20 cellular contexts compared by ENCODE assay signal in genomic region chrX:22445880-22446279, GRCh38.
"Had no signal": no experiment of that assay in that cellular context is flagged by ENCODE, and none has a peak within 500 bp of the region (broad histone marks: within the 10 kb centered on the region; RNA-seq: fewer than 3 reads in every experiment).

No MANE protein-coding gene starts in this region.

- H3K4me3 Mint-ChIP-seq: natural killer cell treated with Interleukin-12 subunit alpha and Interleukin-12 subunit beta and Interleukin-15 and Interleukin-18, amount 100 ng/mL, for 72 hours; stimulated activated effector memory CD8-positive, alpha-beta T cell treated with anti-CD3 and anti-CD28 coated beads, Interleukin-12 subunit alpha, Interleukin-12 subunit beta, amount 100 ng/mL, for 72 hours; type B pancreatic cell had no signal

- H3K4me1 ChIP-seq: foreskin keratinocyte, parathyroid adenoma, psoas muscle, right lobe of liver, suprapubic skin, thyroid gland had no signal

- H3K9me3 ChIP-seq: right lobe of liver, suprapubic skin, thyroid gland had no signal

- H3K27ac Mint-ChIP-seq: natural killer cell treated with Interleukin-12 subunit alpha and Interleukin-12 subunit beta and Interleukin-15 and Interleukin-18, amount 100 ng/mL, for 72 hours; stimulated activated effector memory CD8-positive, alpha-beta T cell treated with anti-CD3 and anti-CD28 coated beads, Interleukin-12 subunit alpha, Interleukin-12 subunit beta, amount 100 ng/mL, for 72 hours; type B pancreatic cell had no signal

- DNase-seq: dermis blood vessel endothelial cell; erythroblast; foreskin keratinocyte; left colon; left ventricle myocardium superior; mesenchymal stem cell; midbrain; psoas muscle; retina; right lobe of liver; stimulated activated CD4-positive, alpha-beta T cell treated with anti-CD3 and anti-CD28 coated beads, Interleukin-4, amount 100 ng/mL, for 1 hour; stimulated activated CD8-positive, alpha-beta memory T cell treated with anti-CD3 and anti-CD28 coated beads, Interleukin-4, amount 100 ng/mL, for 48 hours; stimulated activated naive CD8-positive, alpha-beta T cell treated with anti-CD3 and anti-CD28 coated beads, Interleukin-15, Interleukin-2, amounts not matched to agents 100 U/mL and 50 U/mL, for 24 hours; thyroid gland had no signal

- H3K27ac ChIP-seq: foreskin keratinocyte, parathyroid adenoma, psoas muscle, right lobe of liver, suprapubic skin, thyroid gland had no signal

- H3K9ac ChIP-seq: parathyroid adenoma had no signal

- H3K36me3 ChIP-seq: right lobe of liver, suprapubic skin, thyroid gland had no signal

- H3K4me3 ChIP-seq: lung, psoas muscle, right lobe of liver, suprapubic skin, thyroid gland had no signal

- H3K4me1 Mint-ChIP-seq: stimulated activated effector memory CD8-positive, alpha-beta T cell treated with anti-CD3 and anti-CD28 coated beads, Interleukin-12 subunit alpha, Interleukin-12 subunit beta, amount 100 ng/mL, for 72 hours had no signal

- H3K27me3 Mint-ChIP-seq: natural killer cell treated with Interleukin-12 subunit alpha and Interleukin-12 subunit beta and Interleukin-15 and Interleukin-18, amount 100 ng/mL, for 72 hours; type B pancreatic cell had no signal

- ATAC-seq: foreskin keratinocyte; left colon; left ventricle myocardium superior; natural killer cell treated with Interleukin-12 subunit alpha and Interleukin-12 subunit beta and Interleukin-15 and Interleukin-18, amount 100 ng/mL, for 72 hours; psoas muscle; right lobe of liver; stimulated activated effector memory CD8-positive, alpha-beta T cell treated with anti-CD3 and anti-CD28 coated beads, Interleukin-12 subunit alpha, Interleukin-12 subunit beta, amount 100 ng/mL, for 72 hours; stimulated activated naive CD8-positive, alpha-beta T cell treated with anti-CD3 and anti-CD28 coated beads, Interleukin-15, Interleukin-2, amounts not matched to agents 100 U/mL and 50 U/mL, for 24 hours had no signal

- H3K36me3 Mint-ChIP-seq: natural killer cell treated with Interleukin-12 subunit alpha and Interleukin-12 subunit beta and Interleukin-15 and Interleukin-18, amount 100 ng/mL, for 72 hours; stimulated activated effector memory CD8-positive, alpha-beta T cell treated with anti-CD3 and anti-CD28 coated beads, Interleukin-12 subunit alpha, Interleukin-12 subunit beta, amount 100 ng/mL, for 72 hours; type B pancreatic cell had no signal

- H3K27me3 ChIP-seq: foreskin keratinocyte, right lobe of liver, suprapubic skin, thyroid gland had no signal
